In the genomic region with DNA sequence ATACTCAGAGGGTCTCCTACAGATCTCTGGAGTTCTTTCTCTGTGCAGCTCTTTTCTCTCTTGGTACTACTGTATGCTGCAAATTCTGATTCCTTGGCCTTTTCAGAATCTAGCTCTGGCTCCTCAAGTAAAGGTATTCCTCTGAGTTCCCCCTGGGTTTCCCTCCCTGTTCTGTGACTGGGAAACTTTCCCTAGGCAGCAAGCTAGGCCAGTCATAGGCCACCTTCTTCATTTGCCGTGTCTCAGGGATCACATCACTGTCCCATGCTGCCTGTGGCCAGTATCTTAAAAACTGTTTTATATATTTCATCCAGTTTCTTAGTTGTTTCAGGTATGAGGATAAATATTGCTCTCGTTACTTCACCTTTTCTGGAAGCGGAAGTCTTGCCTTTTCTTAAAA, we compare ENCODE assay signal across 1 cellular context.
TF ChIP-seq lines count a peak whose summit lies in the region.

No MANE protein-coding gene starts in this region.

TF ChIP-seq in GM23338, 12 proteins besides CTCF, POLR2A, EP300 and RAD21 (continued from another document):
- TF ChIP-seq, protein P1, sequence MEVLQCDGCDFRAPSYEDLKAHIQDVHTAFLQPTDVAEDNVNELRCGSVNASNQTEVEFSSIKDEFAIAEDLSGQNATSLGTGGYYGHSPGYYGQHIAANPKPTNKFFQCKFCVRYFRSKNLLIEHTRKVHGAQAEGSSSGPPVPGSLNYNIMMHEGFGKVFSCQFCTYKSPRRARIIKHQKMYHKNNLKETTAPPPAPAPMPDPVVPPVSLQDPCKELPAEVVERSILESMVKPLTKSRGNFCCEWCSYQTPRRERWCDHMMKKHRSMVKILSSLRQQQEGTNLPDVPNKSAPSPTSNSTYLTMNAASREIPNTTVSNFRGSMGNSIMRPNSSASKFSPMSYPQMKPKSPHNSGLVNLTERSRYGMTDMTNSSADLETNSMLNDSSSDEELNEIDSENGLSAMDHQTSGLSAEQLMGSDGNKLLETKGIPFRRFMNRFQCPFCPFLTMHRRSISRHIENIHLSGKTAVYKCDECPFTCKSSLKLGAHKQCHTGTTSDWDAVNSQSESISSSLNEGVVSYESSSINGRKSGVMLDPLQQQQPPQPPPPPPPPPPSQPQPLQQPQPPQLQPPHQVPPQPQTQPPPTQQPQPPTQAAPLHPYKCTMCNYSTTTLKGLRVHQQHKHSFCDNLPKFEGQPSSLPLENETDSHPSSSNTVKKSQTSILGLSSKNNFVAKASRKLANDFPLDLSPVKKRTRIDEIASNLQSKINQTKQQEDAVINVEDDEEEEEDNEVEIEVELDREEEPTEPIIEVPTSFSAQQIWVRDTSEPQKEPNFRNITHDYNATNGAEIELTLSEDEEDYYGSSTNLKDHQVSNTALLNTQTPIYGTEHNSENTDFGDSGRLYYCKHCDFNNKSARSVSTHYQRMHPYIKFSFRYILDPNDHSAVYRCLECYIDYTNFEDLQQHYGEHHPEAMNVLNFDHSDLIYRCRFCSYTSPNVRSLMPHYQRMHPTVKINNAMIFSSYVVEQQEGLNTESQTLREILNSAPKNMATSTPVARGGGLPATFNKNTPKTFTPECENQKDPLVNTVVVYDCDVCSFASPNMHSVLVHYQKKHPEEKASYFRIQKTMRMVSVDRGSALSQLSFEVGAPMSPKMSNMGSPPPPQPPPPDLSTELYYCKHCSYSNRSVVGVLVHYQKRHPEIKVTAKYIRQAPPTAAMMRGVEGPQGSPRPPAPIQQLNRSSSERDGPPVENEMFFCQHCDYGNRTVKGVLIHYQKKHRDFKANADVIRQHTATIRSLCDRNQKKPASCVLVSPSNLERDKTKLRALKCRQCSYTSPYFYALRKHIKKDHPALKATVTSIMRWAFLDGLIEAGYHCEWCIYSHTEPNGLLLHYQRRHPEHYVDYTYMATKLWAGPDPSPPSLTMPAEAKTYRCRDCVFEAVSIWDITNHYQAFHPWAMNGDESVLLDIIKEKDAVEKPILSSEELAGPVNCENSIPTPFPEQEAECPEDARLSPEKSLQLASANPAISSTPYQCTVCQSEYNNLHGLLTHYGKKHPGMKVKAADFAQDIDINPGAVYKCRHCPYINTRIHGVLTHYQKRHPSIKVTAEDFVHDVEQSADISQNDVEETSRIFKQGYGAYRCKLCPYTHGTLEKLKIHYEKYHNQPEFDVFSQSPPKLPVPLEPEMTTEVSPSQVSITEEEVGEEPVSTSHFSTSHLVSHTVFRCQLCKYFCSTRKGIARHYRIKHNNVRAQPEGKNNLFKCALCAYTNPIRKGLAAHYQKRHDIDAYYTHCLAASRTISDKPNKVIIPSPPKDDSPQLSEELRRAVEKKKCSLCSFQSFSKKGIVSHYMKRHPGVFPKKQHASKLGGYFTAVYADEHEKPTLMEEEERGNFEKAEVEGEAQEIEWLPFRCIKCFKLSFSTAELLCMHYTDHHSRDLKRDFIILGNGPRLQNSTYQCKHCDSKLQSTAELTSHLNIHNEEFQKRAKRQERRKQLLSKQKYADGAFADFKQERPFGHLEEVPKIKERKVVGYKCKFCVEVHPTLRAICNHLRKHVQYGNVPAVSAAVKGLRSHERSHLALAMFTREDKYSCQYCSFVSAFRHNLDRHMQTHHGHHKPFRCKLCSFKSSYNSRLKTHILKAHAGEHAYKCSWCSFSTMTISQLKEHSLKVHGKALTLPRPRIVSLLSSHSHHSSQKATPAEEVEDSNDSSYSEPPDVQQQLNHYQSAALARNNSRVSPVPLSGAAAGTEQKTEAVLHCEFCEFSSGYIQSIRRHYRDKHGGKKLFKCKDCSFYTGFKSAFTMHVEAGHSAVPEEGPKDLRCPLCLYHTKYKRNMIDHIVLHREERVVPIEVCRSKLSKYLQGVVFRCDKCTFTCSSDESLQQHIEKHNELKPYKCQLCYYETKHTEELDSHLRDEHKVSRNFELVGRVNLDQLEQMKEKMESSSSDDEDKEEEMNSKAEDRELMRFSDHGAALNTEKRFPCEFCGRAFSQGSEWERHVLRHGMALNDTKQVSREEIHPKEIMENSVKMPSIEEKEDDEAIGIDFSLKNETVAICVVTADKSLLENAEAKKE (CRISPR knock-in tag; IDR thresholded peaks at IDR 0.05), result no peak
- TF ChIP-seq, protein P2, sequence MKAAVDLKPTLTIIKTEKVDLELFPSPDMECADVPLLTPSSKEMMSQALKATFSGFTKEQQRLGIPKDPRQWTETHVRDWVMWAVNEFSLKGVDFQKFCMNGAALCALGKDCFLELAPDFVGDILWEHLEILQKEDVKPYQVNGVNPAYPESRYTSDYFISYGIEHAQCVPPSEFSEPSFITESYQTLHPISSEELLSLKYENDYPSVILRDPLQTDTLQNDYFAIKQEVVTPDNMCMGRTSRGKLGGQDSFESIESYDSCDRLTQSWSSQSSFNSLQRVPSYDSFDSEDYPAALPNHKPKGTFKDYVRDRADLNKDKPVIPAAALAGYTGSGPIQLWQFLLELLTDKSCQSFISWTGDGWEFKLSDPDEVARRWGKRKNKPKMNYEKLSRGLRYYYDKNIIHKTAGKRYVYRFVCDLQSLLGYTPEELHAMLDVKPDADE (IDR thresholded peaks at IDR 0.05), result no peak
- TF ChIP-seq POLR2AphosphoS5 (IDR thresholded peaks at IDR 0.05; ENCODE audit: low read depth), result no peak
- no peak for TF ChIP-seq NANOG (IDR thresholded peaks at IDR 0.05; ENCODE audit: borderline replicate concordance)
- no peak for TF ChIP-seq EZH2 (IDR thresholded peaks at IDR 0.05; ENCODE audit: low read depth, unreplicated experiment)
- TF ChIP-seq ZNF114 (CRISPR knock-in tag; IDR thresholded peaks at IDR 0.05), result no peak
- TF ChIP-seq ZNF331 (CRISPR knock-in tag; IDR thresholded peaks at IDR 0.05; ENCODE audit: low read depth), result no peak
